1 cellular context compared by ENCODE assay signal in the genomic region with DNA sequence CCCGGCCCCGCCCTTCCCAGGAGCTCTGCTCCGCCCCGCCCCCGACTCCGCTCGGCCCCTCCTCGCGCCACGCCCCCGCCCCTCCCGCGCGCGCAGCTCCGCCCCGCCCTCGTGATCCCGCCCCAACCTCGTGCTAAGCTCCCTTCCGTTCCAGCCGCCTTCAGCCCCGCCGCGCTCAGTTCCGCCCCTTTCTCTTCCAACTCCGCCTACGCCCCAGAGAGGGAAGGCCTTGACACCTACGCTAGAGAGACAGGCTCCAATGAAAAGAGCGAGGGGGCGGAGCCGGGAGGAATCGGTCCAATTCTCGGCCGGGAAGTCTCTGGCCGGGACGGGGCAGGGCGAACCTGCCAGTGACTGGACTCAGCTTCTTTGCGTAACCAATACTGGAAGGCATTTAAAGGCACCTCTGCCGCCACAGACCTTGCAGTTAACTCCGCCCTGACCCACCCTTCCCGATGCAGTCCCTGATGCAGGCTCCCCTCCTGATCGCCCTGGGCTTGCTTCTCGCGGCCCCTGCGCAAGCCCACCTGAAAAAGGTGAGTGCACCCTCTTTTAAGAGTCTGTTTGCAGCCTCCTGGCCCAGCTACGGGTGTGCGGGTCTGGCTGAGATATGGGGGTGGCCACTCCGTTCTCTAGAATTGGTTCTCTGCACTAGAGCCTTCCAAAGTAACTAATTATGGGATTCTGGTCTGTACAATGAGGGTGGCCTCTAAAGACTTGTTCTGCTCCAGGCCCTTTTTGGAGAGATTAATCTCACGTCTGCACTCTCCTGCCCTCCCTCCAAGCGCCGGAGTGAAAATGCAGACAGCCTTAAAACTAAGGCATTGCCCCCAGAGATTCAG.
TF ChIP-seq lines count a peak whose summit lies in the region.

TSS of gene GM2A (plus strand) at position 424 of the 842 bp plus-strand sequence. CDS start at position 456, 32 bp downstream.

TF ChIP-seq in H1, 55 proteins besides CTCF, POLR2A, EP300 and RAD21:
- TF ChIP-seq POU5F1 (IDR thresholded peaks at IDR 0.05; ENCODE audit: low read depth, low read length) (no peak), TEAD4 (IDR thresholded peaks at IDR 0.05; ENCODE audit: low read depth, low read length) (no peak), POLR2AphosphoS5 (IDR thresholded peaks at IDR 0.05; ENCODE audit: low read depth, low read length) (peak; percentile 86), NRF1 (IDR thresholded peaks at IDR 0.05; ENCODE audit: low read depth, low read length) (no peak), FOSL1 (IDR thresholded peaks at IDR 0.05; ENCODE audit: insufficient read depth, low read depth, low read length) (no peak), HDAC2 (IDR thresholded peaks at IDR 0.05; ENCODE audit: borderline replicate concordance in 1 of 2, low read depth in 2 of 2, low read length in 2 of 2) (no peak), MAX (IDR thresholded peaks at IDR 0.05) (peak; percentile 86), BRCA1 (IDR thresholded peaks at IDR 0.05; ENCODE audit: low read depth, low read length) (no peak), RXRA (IDR thresholded peaks at IDR 0.05; ENCODE audit: insufficient read depth, low read depth, low read length) (no peak), EZH2 (IDR thresholded peaks at IDR 0.05; ENCODE audit: low read depth, low read length, severe bottlenecking) (no peak), TCF12 (IDR thresholded peaks at IDR 0.05; ENCODE audit: low read depth, low read length) (no peak), ASH2L (IDR thresholded peaks at IDR 0.05; ENCODE audit: low read length) (peak; percentile 32), SRF (IDR thresholded peaks at IDR 0.05; ENCODE audit: low read depth, low read length) (no peak), GTF2F1 (IDR thresholded peaks at IDR 0.05; ENCODE audit: borderline replicate concordance, low read depth, low read length) (no peak), KDM1A (IDR thresholded peaks at IDR 0.05; ENCODE audit: borderline replicate concordance, low read length) (no peak), JUND (IDR thresholded peaks at IDR 0.05; ENCODE audit: low read length) (no peak), GABPA (IDR thresholded peaks at IDR 0.05; ENCODE audit: borderline replicate concordance, insufficient read depth, low read length) (no peak), EGR1 (IDR thresholded peaks at IDR 0.05; ENCODE audit: borderline replicate concordance, low read depth, low read length) (peak; percentile 88; the same call in 1 of the 2 replicates), KDM5A (IDR thresholded peaks at IDR 0.05; ENCODE audit: low read length) (no peak), CHD7 (IDR thresholded peaks at IDR 0.05; ENCODE audit: insufficient replicate concordance, low read length) (no peak), TAF1 (IDR thresholded peaks at IDR 0.05; ENCODE audit: low read depth, low read length) (peak; percentile 88), SIN3A (conservative IDR thresholded peaks at IDR 0.05 in 1 of 2, IDR thresholded peaks at IDR 0.05 in 1 of 2; ENCODE audit: low read depth in 1 of 2, low read length in 2 of 2) (0 out of 4 replicates have a peak, but pooled peaks of 1 of the 2 experiments have one; percentile 13), NANOG (IDR thresholded peaks at IDR 0.05; ENCODE audit: insufficient read depth, low read depth, low read length, poor library complexity, severe bottlenecking) (no peak), KDM4A (IDR thresholded peaks at IDR 0.05; ENCODE audit: low read depth, low read length, severe bottlenecking) (no peak), BACH1 (IDR thresholded peaks at IDR 0.05; ENCODE audit: low read length) (no peak), SP4 (IDR thresholded peaks at IDR 0.05; ENCODE audit: low read length) (no peak), E2F6 (IDR thresholded peaks at IDR 0.05) (peak; percentile 53), CREB1 (IDR thresholded peaks at IDR 0.05) (no peak), YY1 (IDR thresholded peaks at IDR 0.05; ENCODE audit: low read depth, low read length) (no peak), CHD1 (IDR thresholded peaks at IDR 0.05; ENCODE audit: low read depth, low read length) (no peak), BCL11A (IDR thresholded peaks at IDR 0.05; ENCODE audit: low read depth in 2 of 2, low read length in 2 of 2) (no peak), USF2 (IDR thresholded peaks at IDR 0.05; ENCODE audit: low read length) (0 out of 2 replicates have a peak, but pooled peaks have one; percentile 4), CBX5 (IDR thresholded peaks at IDR 0.05; ENCODE audit: low read depth, low read length) (no peak), RFX5 (IDR thresholded peaks at IDR 0.05; ENCODE audit: borderline replicate concordance, low read depth, low read length) (no peak), SIRT6 (IDR thresholded peaks at IDR 0.05; ENCODE audit: low read length) (no peak), ZNF274 (IDR thresholded peaks at IDR 0.05; ENCODE audit: borderline replicate concordance, extremely low read depth, low read length) (no peak), SUZ12 (IDR thresholded peaks at IDR 0.05; ENCODE audit: low read length) (no peak), RNF2 (IDR thresholded peaks at IDR 0.05; ENCODE audit: borderline replicate concordance, low read depth, low read length, missing control alignments, poor library complexity, severe bottlenecking) (no peak), MAFK (IDR thresholded peaks at IDR 0.05; ENCODE audit: low read depth, low read length) (no peak), CTBP2 (IDR thresholded peaks at IDR 0.05; ENCODE audit: borderline replicate concordance, insufficient read depth, insufficient read length, low read length) (no peak), SAP30 (IDR thresholded peaks at IDR 0.05; ENCODE audit: insufficient read depth, insufficient replicate concordance, low read length) (no peak), PHF8 (conservative IDR thresholded peaks at IDR 0.05; ENCODE audit: low read depth, low read length) (no peak; the same call in none of the 2 replicates), CEBPB (IDR thresholded peaks at IDR 0.05; ENCODE audit: low read depth, low read length) (peak; percentile 79), RBBP5 (IDR thresholded peaks at IDR 0.05; ENCODE audit: borderline replicate concordance, low read depth, low read length) (no peak), SP2 (IDR thresholded peaks at IDR 0.05; ENCODE audit: low read length) (no peak), TBP (IDR thresholded peaks at IDR 0.05; ENCODE audit: low read depth, low read length) (peak; percentile 89), TAF7 (optimal IDR thresholded peaks at IDR 0.05; ENCODE audit: borderline replicate concordance, low read depth, low read length) (peak; percentile 27), JUN (IDR thresholded peaks at IDR 0.05; ENCODE audit: low read depth, low read length) (no peak), SP1 (IDR thresholded peaks at IDR 0.05; ENCODE audit: low read depth, low read length) (peak; percentile 89), SIX5 (IDR thresholded peaks at IDR 0.05; ENCODE audit: low read depth, low read length) (no peak), CHD2 (IDR thresholded peaks at IDR 0.05; ENCODE audit: low read length) (no peak; the same call in 1 of the 2 replicates), HDAC6 (IDR thresholded peaks at IDR 0.05; ENCODE audit: low read depth, low read length) (no peak), CBX8 (IDR thresholded peaks at IDR 0.05; ENCODE audit: borderline replicate concordance, low read depth, low read length) (no peak)
- TF ChIP-seq, protein P1, sequence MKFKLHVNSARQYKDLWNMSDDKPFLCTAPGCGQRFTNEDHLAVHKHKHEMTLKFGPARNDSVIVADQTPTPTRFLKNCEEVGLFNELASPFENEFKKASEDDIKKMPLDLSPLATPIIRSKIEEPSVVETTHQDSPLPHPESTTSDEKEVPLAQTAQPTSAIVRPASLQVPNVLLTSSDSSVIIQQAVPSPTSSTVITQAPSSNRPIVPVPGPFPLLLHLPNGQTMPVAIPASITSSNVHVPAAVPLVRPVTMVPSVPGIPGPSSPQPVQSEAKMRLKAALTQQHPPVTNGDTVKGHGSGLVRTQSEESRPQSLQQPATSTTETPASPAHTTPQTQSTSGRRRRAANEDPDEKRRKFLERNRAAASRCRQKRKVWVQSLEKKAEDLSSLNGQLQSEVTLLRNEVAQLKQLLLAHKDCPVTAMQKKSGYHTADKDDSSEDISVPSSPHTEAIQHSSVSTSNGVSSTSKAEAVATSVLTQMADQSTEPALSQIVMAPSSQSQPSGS (IDR thresholded peaks at IDR 0.05; ENCODE audit: low read length), result no peak
- TF ChIP-seq, protein P2, sequence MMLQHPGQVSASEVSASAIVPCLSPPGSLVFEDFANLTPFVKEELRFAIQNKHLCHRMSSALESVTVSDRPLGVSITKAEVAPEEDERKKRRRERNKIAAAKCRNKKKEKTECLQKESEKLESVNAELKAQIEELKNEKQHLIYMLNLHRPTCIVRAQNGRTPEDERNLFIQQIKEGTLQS (IDR thresholded peaks at IDR 0.05; ENCODE audit: insufficient read depth, low read depth, low read length), result no peak
